In genomic region chr10:133260895-133261725, GRCh38 we compare ENCODE assay signal across 2 cellular contexts.
TF ChIP-seq lines count a peak whose summit lies in the region.

No MANE protein-coding gene starts in this region.

TF ChIP-seq in GM23338, 12 proteins besides CTCF, POLR2A, EP300 and RAD21:
- no peak for TF ChIP-seq JUNB (IDR thresholded peaks at IDR 0.05; ENCODE audit: unreplicated experiment)
- no peak for TF ChIP-seq STAT1 (IDR thresholded peaks at IDR 0.05; ENCODE audit: unreplicated experiment)
- TF ChIP-seq POLR2AphosphoS5 (IDR thresholded peaks at IDR 0.05; ENCODE audit: low read depth) = no peak
- TF ChIP-seq, protein P1, sequence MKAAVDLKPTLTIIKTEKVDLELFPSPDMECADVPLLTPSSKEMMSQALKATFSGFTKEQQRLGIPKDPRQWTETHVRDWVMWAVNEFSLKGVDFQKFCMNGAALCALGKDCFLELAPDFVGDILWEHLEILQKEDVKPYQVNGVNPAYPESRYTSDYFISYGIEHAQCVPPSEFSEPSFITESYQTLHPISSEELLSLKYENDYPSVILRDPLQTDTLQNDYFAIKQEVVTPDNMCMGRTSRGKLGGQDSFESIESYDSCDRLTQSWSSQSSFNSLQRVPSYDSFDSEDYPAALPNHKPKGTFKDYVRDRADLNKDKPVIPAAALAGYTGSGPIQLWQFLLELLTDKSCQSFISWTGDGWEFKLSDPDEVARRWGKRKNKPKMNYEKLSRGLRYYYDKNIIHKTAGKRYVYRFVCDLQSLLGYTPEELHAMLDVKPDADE (IDR thresholded peaks at IDR 0.05) = no peak
- no peak for TF ChIP-seq ZNF331 (CRISPR knock-in tag; IDR thresholded peaks at IDR 0.05; ENCODE audit: low read depth)
- no peak for TF ChIP-seq NANOG (IDR thresholded peaks at IDR 0.05; ENCODE audit: borderline replicate concordance)
- TF ChIP-seq EZH2phosphoT487 (IDR thresholded peaks at IDR 0.05; ENCODE audit: unreplicated experiment) = no peak
- TF ChIP-seq EZH2 (IDR thresholded peaks at IDR 0.05; ENCODE audit: low read depth, unreplicated experiment) = no peak
- no peak for TF ChIP-seq CREB1 (CRISPR knock-in tag; IDR thresholded peaks at IDR 0.05; ENCODE audit: low read depth)
- no peak for TF ChIP-seq REST (IDR thresholded peaks at IDR 0.05; ENCODE audit: unreplicated experiment)
- TF ChIP-seq ZNF114 (CRISPR knock-in tag; IDR thresholded peaks at IDR 0.05) = no peak
- TF ChIP-seq, protein P2, sequence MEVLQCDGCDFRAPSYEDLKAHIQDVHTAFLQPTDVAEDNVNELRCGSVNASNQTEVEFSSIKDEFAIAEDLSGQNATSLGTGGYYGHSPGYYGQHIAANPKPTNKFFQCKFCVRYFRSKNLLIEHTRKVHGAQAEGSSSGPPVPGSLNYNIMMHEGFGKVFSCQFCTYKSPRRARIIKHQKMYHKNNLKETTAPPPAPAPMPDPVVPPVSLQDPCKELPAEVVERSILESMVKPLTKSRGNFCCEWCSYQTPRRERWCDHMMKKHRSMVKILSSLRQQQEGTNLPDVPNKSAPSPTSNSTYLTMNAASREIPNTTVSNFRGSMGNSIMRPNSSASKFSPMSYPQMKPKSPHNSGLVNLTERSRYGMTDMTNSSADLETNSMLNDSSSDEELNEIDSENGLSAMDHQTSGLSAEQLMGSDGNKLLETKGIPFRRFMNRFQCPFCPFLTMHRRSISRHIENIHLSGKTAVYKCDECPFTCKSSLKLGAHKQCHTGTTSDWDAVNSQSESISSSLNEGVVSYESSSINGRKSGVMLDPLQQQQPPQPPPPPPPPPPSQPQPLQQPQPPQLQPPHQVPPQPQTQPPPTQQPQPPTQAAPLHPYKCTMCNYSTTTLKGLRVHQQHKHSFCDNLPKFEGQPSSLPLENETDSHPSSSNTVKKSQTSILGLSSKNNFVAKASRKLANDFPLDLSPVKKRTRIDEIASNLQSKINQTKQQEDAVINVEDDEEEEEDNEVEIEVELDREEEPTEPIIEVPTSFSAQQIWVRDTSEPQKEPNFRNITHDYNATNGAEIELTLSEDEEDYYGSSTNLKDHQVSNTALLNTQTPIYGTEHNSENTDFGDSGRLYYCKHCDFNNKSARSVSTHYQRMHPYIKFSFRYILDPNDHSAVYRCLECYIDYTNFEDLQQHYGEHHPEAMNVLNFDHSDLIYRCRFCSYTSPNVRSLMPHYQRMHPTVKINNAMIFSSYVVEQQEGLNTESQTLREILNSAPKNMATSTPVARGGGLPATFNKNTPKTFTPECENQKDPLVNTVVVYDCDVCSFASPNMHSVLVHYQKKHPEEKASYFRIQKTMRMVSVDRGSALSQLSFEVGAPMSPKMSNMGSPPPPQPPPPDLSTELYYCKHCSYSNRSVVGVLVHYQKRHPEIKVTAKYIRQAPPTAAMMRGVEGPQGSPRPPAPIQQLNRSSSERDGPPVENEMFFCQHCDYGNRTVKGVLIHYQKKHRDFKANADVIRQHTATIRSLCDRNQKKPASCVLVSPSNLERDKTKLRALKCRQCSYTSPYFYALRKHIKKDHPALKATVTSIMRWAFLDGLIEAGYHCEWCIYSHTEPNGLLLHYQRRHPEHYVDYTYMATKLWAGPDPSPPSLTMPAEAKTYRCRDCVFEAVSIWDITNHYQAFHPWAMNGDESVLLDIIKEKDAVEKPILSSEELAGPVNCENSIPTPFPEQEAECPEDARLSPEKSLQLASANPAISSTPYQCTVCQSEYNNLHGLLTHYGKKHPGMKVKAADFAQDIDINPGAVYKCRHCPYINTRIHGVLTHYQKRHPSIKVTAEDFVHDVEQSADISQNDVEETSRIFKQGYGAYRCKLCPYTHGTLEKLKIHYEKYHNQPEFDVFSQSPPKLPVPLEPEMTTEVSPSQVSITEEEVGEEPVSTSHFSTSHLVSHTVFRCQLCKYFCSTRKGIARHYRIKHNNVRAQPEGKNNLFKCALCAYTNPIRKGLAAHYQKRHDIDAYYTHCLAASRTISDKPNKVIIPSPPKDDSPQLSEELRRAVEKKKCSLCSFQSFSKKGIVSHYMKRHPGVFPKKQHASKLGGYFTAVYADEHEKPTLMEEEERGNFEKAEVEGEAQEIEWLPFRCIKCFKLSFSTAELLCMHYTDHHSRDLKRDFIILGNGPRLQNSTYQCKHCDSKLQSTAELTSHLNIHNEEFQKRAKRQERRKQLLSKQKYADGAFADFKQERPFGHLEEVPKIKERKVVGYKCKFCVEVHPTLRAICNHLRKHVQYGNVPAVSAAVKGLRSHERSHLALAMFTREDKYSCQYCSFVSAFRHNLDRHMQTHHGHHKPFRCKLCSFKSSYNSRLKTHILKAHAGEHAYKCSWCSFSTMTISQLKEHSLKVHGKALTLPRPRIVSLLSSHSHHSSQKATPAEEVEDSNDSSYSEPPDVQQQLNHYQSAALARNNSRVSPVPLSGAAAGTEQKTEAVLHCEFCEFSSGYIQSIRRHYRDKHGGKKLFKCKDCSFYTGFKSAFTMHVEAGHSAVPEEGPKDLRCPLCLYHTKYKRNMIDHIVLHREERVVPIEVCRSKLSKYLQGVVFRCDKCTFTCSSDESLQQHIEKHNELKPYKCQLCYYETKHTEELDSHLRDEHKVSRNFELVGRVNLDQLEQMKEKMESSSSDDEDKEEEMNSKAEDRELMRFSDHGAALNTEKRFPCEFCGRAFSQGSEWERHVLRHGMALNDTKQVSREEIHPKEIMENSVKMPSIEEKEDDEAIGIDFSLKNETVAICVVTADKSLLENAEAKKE (CRISPR knock-in tag; IDR thresholded peaks at IDR 0.05) = no peak
TF ChIP-seq in GM23338: peak in this region for 0.

TF ChIP-seq in H1, 55 proteins besides CTCF, POLR2A, EP300 and RAD21:
- TF ChIP-seq EGR1 (IDR thresholded peaks at IDR 0.05; ENCODE audit: borderline replicate concordance, low read depth, low read length) (no peak), EZH2 (IDR thresholded peaks at IDR 0.05; ENCODE audit: low read depth, low read length, severe bottlenecking) (no peak), CEBPB (IDR thresholded peaks at IDR 0.05; ENCODE audit: low read depth, low read length) (no peak), HDAC2 (IDR thresholded peaks at IDR 0.05; ENCODE audit: borderline replicate concordance in 1 of 2, low read depth in 2 of 2, low read length in 2 of 2) (no peak), SIRT6 (IDR thresholded peaks at IDR 0.05; ENCODE audit: low read length) (no peak), TEAD4 (IDR thresholded peaks at IDR 0.05; ENCODE audit: low read depth, low read length) (no peak), TAF1 (IDR thresholded peaks at IDR 0.05; ENCODE audit: low read depth, low read length) (no peak), RFX5 (IDR thresholded peaks at IDR 0.05; ENCODE audit: borderline replicate concordance, low read depth, low read length) (no peak), SIX5 (IDR thresholded peaks at IDR 0.05; ENCODE audit: low read depth, low read length) (no peak), SP4 (IDR thresholded peaks at IDR 0.05; ENCODE audit: low read length) (no peak), KDM5A (IDR thresholded peaks at IDR 0.05; ENCODE audit: low read length) (no peak), RBBP5 (IDR thresholded peaks at IDR 0.05; ENCODE audit: borderline replicate concordance, low read depth, low read length) (no peak)
